ENCODE assay signal across 8 cellular contexts in the genomic region with DNA sequence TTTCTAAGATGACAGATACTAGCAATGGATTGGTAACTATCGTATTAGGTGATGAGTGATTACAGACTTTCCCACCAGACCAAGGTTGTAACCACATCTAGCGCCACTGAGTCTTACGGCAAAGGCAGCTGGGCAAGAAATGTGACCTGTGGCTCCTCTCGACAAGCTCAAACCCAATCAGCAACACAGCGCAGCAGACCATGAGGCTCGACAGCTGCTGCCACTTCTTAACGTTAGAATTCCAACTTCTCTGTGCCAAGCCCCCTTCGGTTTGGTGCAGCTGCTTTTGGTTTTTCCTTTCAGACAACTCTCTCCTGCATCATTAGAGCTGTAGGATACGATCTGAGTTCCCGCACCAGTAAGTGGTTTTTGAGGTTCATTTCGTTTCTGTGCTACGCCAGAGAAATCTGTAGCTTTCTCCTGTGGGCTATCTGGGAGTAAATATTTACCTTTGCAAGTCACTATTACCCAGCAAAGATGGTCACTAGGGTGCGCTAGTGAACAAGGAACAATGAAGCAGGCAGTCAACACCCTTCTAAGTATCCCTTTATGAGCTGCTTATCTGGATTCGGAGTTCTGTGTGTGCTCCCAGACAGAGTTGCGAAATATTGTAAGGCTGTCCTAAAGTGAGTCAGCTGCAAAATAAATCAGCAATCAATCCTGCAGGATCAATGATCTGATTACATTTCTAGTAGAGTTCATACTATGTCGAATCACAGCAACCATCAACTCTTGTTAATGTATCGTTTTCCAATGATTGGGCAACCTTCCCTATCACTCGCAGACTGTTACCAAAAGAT.
DNase-seq lines count a peak whose midpoint lies in the region; ATAC-seq and TF ChIP-seq lines count a peak whose summit lies in the region.

No MANE protein-coding gene starts in this region.

- H3K4me1 ChIP-seq in HUES6 (ENCODE audit: control insufficient read depth, insufficient read depth, low read length) (peaks cover 17% of the 10 kb centered on the region), osteoblast (ENCODE audit: insufficient read depth, low read length) (peaks cover 3% of the 10 kb centered on the region), aorta (ENCODE audit: control insufficient read depth in 1 of 2, insufficient read depth in 2 of 2, low read length in 2 of 2) (no peaks in the 10 kb centered on the region)

- H2AFZ ChIP-seq in osteoblast (ENCODE audit: low read length): peak overlapping the region; percentile 2

- 20% methylated on average over 18 of the region's 18 CpGs for WGBS in aorta, 2 donors

- ATAC-seq in GM21367 (IDR thresholded peaks at IDR 0.05; ENCODE audit: unreplicated experiment) (peak; percentile 90), aorta (ENCODE audit: low FRiP score) (peak; percentile 82)
- ATAC-seq in activated T-helper 17 cell treated with anti-CD3 and anti-CD28 coated beads, Interleukin-2, amount 50 U/mL, for 72 hours (replicated peaks): peak; percentile 72

- peaks cover 26% of the 10 kb centered on the region for H3K27me3 Mint-ChIP-seq in activated T-helper 17 cell treated with anti-CD3 and anti-CD28 coated beads, Interleukin-2, amount 50 U/mL, for 72 hours

- TF ChIP-seq CTCF in osteoblast (IDR thresholded peaks at IDR 0.05; ENCODE audit: extremely low read depth, low read depth, low read length): peak; percentile 81

- H3K27me3 ChIP-seq in HUES6 (ENCODE audit: control insufficient read depth, insufficient read depth, low read length): no peaks in the 10 kb centered on the region
- peaks cover 3% of the 10 kb centered on the region for H3K27me3 ChIP-seq in osteoblast (ENCODE audit: insufficient read depth, low read length)
- H3K27me3 ChIP-seq in aorta (ENCODE audit: control insufficient read depth in 1 of 2, insufficient read depth in 2 of 2, low read length in 1 of 2): no peaks in the 10 kb centered on the region

- H3K4me3 Mint-ChIP-seq in activated T-helper 17 cell treated with anti-CD3 and anti-CD28 coated beads, Interleukin-2, amount 50 U/mL, for 72 hours: peak overlapping the region; percentile 54

- peak overlapping the region; percentile 45 for H3K4me3 ChIP-seq in HUES6 (ENCODE audit: low read depth, low read length)
- H3K4me3 ChIP-seq in osteoblast (ENCODE audit: insufficient read depth, low read length): no peak overlapping the region
- H3K4me3 ChIP-seq in aorta (ENCODE audit: low read length in 2 of 2): no peak overlapping the region

- H3K36me3 Mint-ChIP-seq in activated T-helper 17 cell treated with anti-CD3 and anti-CD28 coated beads, Interleukin-2, amount 50 U/mL, for 72 hours (ENCODE audit: low read depth): no peaks in the 10 kb centered on the region

- H4K20me1 ChIP-seq in osteoblast (ENCODE audit: insufficient read depth, low read length): no peaks in the 10 kb centered on the region

- H3K36me3 ChIP-seq in HUES6 (ENCODE audit: control insufficient read depth, insufficient read depth, low read length) (no peaks in the 10 kb centered on the region), osteoblast (ENCODE audit: insufficient read depth, low read length) (no peaks in the 10 kb centered on the region), aorta (ENCODE audit: control insufficient read depth in 1 of 2, insufficient read depth in 2 of 2, low read length in 1 of 2) (no peaks in the 10 kb centered on the region)

- peaks cover 5% of the 10 kb centered on the region for H3K4me1 Mint-ChIP-seq in activated T-helper 17 cell treated with anti-CD3 and anti-CD28 coated beads, Interleukin-2, amount 50 U/mL, for 72 hours

- no peaks in the 10 kb centered on the region for H3K9me3 Mint-ChIP-seq in activated T-helper 17 cell treated with anti-CD3 and anti-CD28 coated beads, Interleukin-2, amount 50 U/mL, for 72 hours

- intact Hi-C loops in aorta (cut with DNase I): no loop called here

- H3K9ac ChIP-seq in HUES6 (ENCODE audit: low read length): peak overlapping the region; percentile 20

- peak overlapping the region; percentile 63 for H3K4me2 ChIP-seq in osteoblast (ENCODE audit: insufficient read depth, low read length)

- peak; percentile 87 for DNase-seq in DMS53 (lab: John Stamatoyannopoulos, UW)
- DNase-seq in NOMO-1 treated with dmso at 0.1 percent for 144 hours (lab: John Stamatoyannopoulos, UW; ENCODE audit: unreplicated experiment): peak; percentile 52
- DNase-seq in glomerular endothelial cell (ENCODE audit: extremely low read depth, low read depth, low spot score): peak; percentile 57
- DNase-seq in osteoblast (ENCODE audit: insufficient read length, low spot score, missing footprints): peak; percentile 96
- DNase-seq in aorta: peak in 1 of 2 donors; percentile 58

- no peaks in the 10 kb centered on the region for H3K79me2 ChIP-seq in osteoblast (ENCODE audit: insufficient read depth, low read length)

- no peaks in the 10 kb centered on the region for H3K9me3 ChIP-seq in HUES6 (ENCODE audit: control insufficient read depth, insufficient read depth, low read depth, low read length)
- no peaks in the 10 kb centered on the region for H3K9me3 ChIP-seq in osteoblast (ENCODE audit: low read depth, low read length)
- H3K9me3 ChIP-seq in aorta (ENCODE audit: control insufficient read depth, low read length): no peaks in the 10 kb centered on the region

- no peak overlapping the region for H3K27ac Mint-ChIP-seq in activated T-helper 17 cell treated with anti-CD3 and anti-CD28 coated beads, Interleukin-2, amount 50 U/mL, for 72 hours

- H3K27ac ChIP-seq in HUES6 (ENCODE audit: low read depth, low read length): no peak overlapping the region
- H3K27ac ChIP-seq in osteoblast (ENCODE audit: low read depth, low read length): no peak overlapping the region
- H3K27ac ChIP-seq in aorta (ENCODE audit: low read depth in 1 of 2, low read length in 2 of 2): no peak overlapping the region
